Comparison of ENCODE assay signal across 8 cellular contexts in genomic region chr12:54419088-54419887, GRCh38. TPM values are rescaled to one million over a fixed set of nuclear protein-coding genes. Genes with fewer than 3 reads are reported as not detected.
A peak's percentile ranks its signal among the peaks of the same experiment; 100 is the strongest.
DNase-seq lines count a peak whose midpoint lies in the region; ATAC-seq, FAIRE-seq and TF ChIP-seq lines count a peak whose summit lies in the region.

ITGA5 (minus strand) TSS chr12:54419266; CDS start chr12:54419198, 68 bp downstream.

- no TSS peak for BruUV-seq in Calu3 (replicated peaks; lab: Mats Ljungman, UMichigan)

- no peak for FAIRE-seq in urothelium cell line (lab: Jason Lieb, UNC)

- peak within 1 kb of the TSS; percentile 82 for H3K4me3 Mint-ChIP-seq in Calu3 (ENCODE audit: low read depth, unreplicated experiment)
- H3K4me3 Mint-ChIP-seq in natural killer cell treated with Interleukin-12 subunit alpha and Interleukin-12 subunit beta and Interleukin-15 and Interleukin-18, amount 100 ng/mL, for 72 hours, result peak within 1 kb of the TSS; percentile 93

- peaks cover 40% of the 10 kb centered on the region for H3K4me1 Mint-ChIP-seq in Calu3 (ENCODE audit: low read depth, unreplicated experiment)
- H3K4me1 Mint-ChIP-seq in natural killer cell treated with Interleukin-12 subunit alpha and Interleukin-12 subunit beta and Interleukin-15 and Interleukin-18, amount 100 ng/mL, for 72 hours (ENCODE audit: low read depth in 2 of 2), result peaks cover 39 to 40% of the 10 kb centered on the region in 2 donors

- CTCF ChIA-PET in Calu3 (lab: Charles Lee), result interaction anchor here (0.9 kb wide), 1 partner anchor 20 kb away, joined by 3 read pairs; no protein-coding TSS in a partner anchor
- CTCF ChIA-PET in GM10248 (lab: Yijun Ruan, JAX), result interaction anchor here (3.8 to 14.5 kb wide), 2 partner anchors 18 to 20 kb away, joined by 19 to 280 read pairs; no protein-coding TSS in a partner anchor

- ATAC-seq in natural killer cell treated with Interleukin-12 subunit alpha and Interleukin-12 subunit beta and Interleukin-15 and Interleukin-18, amount 100 ng/mL, for 72 hours, result peak; percentile 68 to 77
- no peak for ATAC-seq in HG02852 (IDR thresholded peaks at IDR 0.05; ENCODE audit: unreplicated experiment)

- peak within 1 kb of the TSS; percentile 33 for H3K27ac Mint-ChIP-seq in Calu3 (ENCODE audit: unreplicated experiment)
- peak within 1 kb of the TSS; percentile 85 to 98 for H3K27ac Mint-ChIP-seq in natural killer cell treated with Interleukin-12 subunit alpha and Interleukin-12 subunit beta and Interleukin-15 and Interleukin-18, amount 100 ng/mL, for 72 hours

- H3K4me3 ChIP-seq in NB4 (ENCODE audit: low read depth, low read length), result peak within 1 kb of the TSS; percentile 87
- H3K4me3 ChIP-seq in fibroblast of villous mesenchyme (ENCODE audit: low read depth, low read length), result peak within 1 kb of the TSS; percentile 94

- DNase-seq in Calu3, result peak; percentile 66
- DNase-seq in NB4 (ENCODE audit: low read depth), result peak; percentile 77
- peak; percentile 25 for DNase-seq in activated gamma-delta T cell (lab: John Stamatoyannopoulos, UW)
- DNase-seq in fibroblast of villous mesenchyme (ENCODE audit: low read depth), result peak; percentile 81
- DNase-seq in natural killer cell treated with Interleukin-12 subunit alpha and Interleukin-12 subunit beta and Interleukin-15 and Interleukin-18, amount 100 ng/mL, for 72 hours (ENCODE audit: low spot score), result no peak
- DNase-seq in urothelium cell line (ENCODE audit: low spot score), result peak; percentile 89
- DNase-seq in GM10248 (ENCODE audit: extremely low spot score), result no peak

- TF ChIP-seq CTCF in Calu3 (IDR thresholded peaks at IDR 0.05; ENCODE audit: unreplicated experiment) (no peak), NB4 (IDR thresholded peaks at IDR 0.05; ENCODE audit: low read depth, low read length) (no peak), fibroblast of villous mesenchyme (IDR thresholded peaks at IDR 0.05; ENCODE audit: insufficient read depth, low read depth, low read length) (no peak), GM10248 (IDR thresholded peaks at IDR 0.05; ENCODE audit: control extremely low read depth, extremely low read depth, low read depth, missing control alignments) (no peak)

- peaks cover 36% of the 10 kb centered on the region for H3K27me3 Mint-ChIP-seq in Calu3 (ENCODE audit: unreplicated experiment)
- H3K27me3 Mint-ChIP-seq in natural killer cell treated with Interleukin-12 subunit alpha and Interleukin-12 subunit beta and Interleukin-15 and Interleukin-18, amount 100 ng/mL, for 72 hours, result no peaks in the 10 kb centered on the region

- TF ChIP-seq POLR2A in NB4 (IDR thresholded peaks at IDR 0.05; ENCODE audit: extremely low read depth, insufficient read length), result peak; percentile 54

- no peaks in the 10 kb centered on the region for H3K9me3 Mint-ChIP-seq in Calu3 (ENCODE audit: low read depth, unreplicated experiment)
- no peaks in the 10 kb centered on the region for H3K9me3 Mint-ChIP-seq in natural killer cell treated with Interleukin-12 subunit alpha and Interleukin-12 subunit beta and Interleukin-15 and Interleukin-18, amount 100 ng/mL, for 72 hours

- intact Hi-C loops in Calu3 (cut with micrococcal nuclease; ENCODE audit: unreplicated experiment), result no loop called here

- POLR2A ChIA-PET in GM10248 (lab: Yijun Ruan, JAX), result no interaction called here

- peaks cover 16% of the 10 kb centered on the region for H3K36me3 Mint-ChIP-seq in Calu3 (ENCODE audit: insufficient read depth, unreplicated experiment)
- H3K36me3 Mint-ChIP-seq in natural killer cell treated with Interleukin-12 subunit alpha and Interleukin-12 subunit beta and Interleukin-15 and Interleukin-18, amount 100 ng/mL, for 72 hours, result no peaks in the 10 kb centered on the region

RNA-seq across cellular contexts. Expression of gene ITGA5, which starts in this region (rescaled TPM):
- total RNA-seq in Calu3 (2022) (8.0 and 9.5 TPM in 2 replicates), fibroblast of villous mesenchyme (431 and 438 TPM in 2 replicates)
- total RNA-seq in natural killer cell treated with Interleukin-12 subunit alpha and Interleukin-12 subunit beta and Interleukin-15 and Interleukin-18, amount 100 ng/mL, for 72 hours, result 10 to 100 TPM; 31.8 to 32.1 TPM

Comparison
In these comparisons a context has a peak if more than half of its experiments do, and no peak if none do; other contexts are left out.
1. RNA of gene ITGA5 (total RNA-seq): 431 to 438 TPM in fibroblast of villous mesenchyme; 31.8 to 32.1 TPM in natural killer cell treated with Interleukin-12 subunit alpha and Interleukin-12 subunit beta and Interleukin-15 and Interleukin-18, amount 100 ng/mL, for 72 hours and 8.0 to 9.5 TPM in Calu3; every median in the first group is over 10 times any median in the second.
2. DNase-seq: peak in Calu3 (single experiment), NB4 (single experiment), activated gamma-delta T cell (single experiment), fibroblast of villous mesenchyme (single experiment) and urothelium cell line (single experiment); none in natural killer cell treated with Interleukin-12 subunit alpha and Interleukin-12 subunit beta and Interleukin-15 and Interleukin-18, amount 100 ng/mL, for 72 hours (single experiment) and GM10248 (single experiment).